ENCODE assay signal across 18 cellular contexts in genomic region chr10:124993345-124993708, GRCh38. TPM values are rescaled to one million over a fixed set of nuclear protein-coding genes. Genes with fewer than 3 reads are reported as not detected.
DNase-seq lines count a peak whose midpoint lies in the region; ATAC-seq, FAIRE-seq and TF ChIP-seq lines count a peak whose summit lies in the region.
"Had no signal": no experiment of that assay in that cellular context is flagged by ENCODE, and none has a peak within 500 bp of the region (broad histone marks: within the 10 kb centered on the region; RNA-seq: fewer than 3 reads in every experiment).

No MANE protein-coding gene starts in this region.

- peaks cover 22% of the 10 kb centered on the region for H3K36me3 Mint-ChIP-seq in astrocyte (ENCODE audit: low read depth, unreplicated experiment)
- peaks cover 84% of the 10 kb centered on the region for H3K36me3 Mint-ChIP-seq in nephron progenitor cell (ENCODE audit: low read depth)

- FAIRE-seq in astrocyte (lab: Jason Lieb, UNC), result no peak
- FAIRE-seq: GM12892, H1 had no signal

- peaks cover 32% of the 10 kb centered on the region for H3K36me3 ChIP-seq in astrocyte (ENCODE audit: insufficient read depth, low read length)
- H3K36me3 ChIP-seq in tibial artery, result peaks cover 53 to 96% (median 74%) of the 10 kb centered on the region in 3 donors
- peaks cover 4% of the 10 kb centered on the region for H3K36me3 ChIP-seq in testis (ENCODE audit: low read depth, missing control alignments)
- H3K36me3 ChIP-seq in mesenchymal stem cell (ENCODE audit: control insufficient read depth in 1 of 2, insufficient read depth in 2 of 2, low read depth in 1 of 2, low read length in 2 of 2), result peaks cover 81 to 85% of the 10 kb centered on the region in 2 experiments

- H3K4me3 Mint-ChIP-seq in astrocyte (ENCODE audit: unreplicated experiment) (no peak overlapping the region), nephron progenitor cell (no peak overlapping the region)

- peaks cover 34% of the 10 kb centered on the region for H3K79me1 ChIP-seq in mesenchymal stem cell (replicated peaks; ENCODE audit: low read length, poor library complexity, severe bottlenecking)

- no peak overlapping the region for H4K8ac ChIP-seq in mesenchymal stem cell (ENCODE audit: low read length)

- H3K27me3 ChIP-seq in astrocyte (ENCODE audit: insufficient read depth, low read length) (no peaks in the 10 kb centered on the region), tibial artery (no peaks in the 10 kb centered on the region), testis (no peaks in the 10 kb centered on the region), mesenchymal stem cell (ENCODE audit: control insufficient read depth in 1 of 2, insufficient read depth in 1 of 2, low read length in 2 of 2) (no peaks in the 10 kb centered on the region)

- H3K27ac ChIP-seq in RWPE1 (peak overlapping the region; percentile 36), astrocyte (ENCODE audit: low read depth, low read length) (no peak overlapping the region), tibial artery (peak overlapping the region; percentile 26 to 34), testis (peak overlapping the region in 1 of 2 donors; percentile 37), mesenchymal stem cell (ENCODE audit: low read length, poor library complexity, severe bottlenecking) (no peak overlapping the region)
- H3K27ac ChIP-seq: PC-9 had no signal

- no peak overlapping the region for H3K4me3 ChIP-seq in astrocyte (ENCODE audit: insufficient read depth, low read depth, low read length)
- H3K4me3 ChIP-seq in tibial artery, result no peak overlapping the region
- no peak overlapping the region for H3K4me3 ChIP-seq in testis
- no peak overlapping the region for H3K4me3 ChIP-seq in mesenchymal stem cell (ENCODE audit: insufficient read depth in 1 of 2, low read depth in 1 of 2, low read length in 2 of 2)
- H3K4me3 ChIP-seq: PC-9 had no signal

- no peak overlapping the region for H2BK5ac ChIP-seq in mesenchymal stem cell (ENCODE audit: low read depth, low read length, poor library complexity, severe bottlenecking)

- H3K4me1 Mint-ChIP-seq in astrocyte (ENCODE audit: low read depth, unreplicated experiment) (no peaks in the 10 kb centered on the region), nephron progenitor cell (no peaks in the 10 kb centered on the region)

- no peak overlapping the region for H2BK120ac ChIP-seq in mesenchymal stem cell (ENCODE audit: low read depth, low read length)

- no peak for ATAC-seq in HG03280 (IDR thresholded peaks at IDR 0.05; ENCODE audit: unreplicated experiment)
- ATAC-seq: HepG2 had no signal

- H3K9ac ChIP-seq in astrocyte (ENCODE audit: low read length) (no peak overlapping the region), mesenchymal stem cell (ENCODE audit: low read length) (no peak overlapping the region)

- no peak overlapping the region for H3K4ac ChIP-seq in mesenchymal stem cell (ENCODE audit: low read depth in 1 of 2, low read length in 2 of 2)

- no peak overlapping the region for H3K18ac ChIP-seq in mesenchymal stem cell (ENCODE audit: low read depth in 1 of 2, low read length in 2 of 2)

- H3K4me2 ChIP-seq in astrocyte (ENCODE audit: low read length) (no peak overlapping the region), mesenchymal stem cell (ENCODE audit: low read length, poor library complexity, severe bottlenecking) (no peak overlapping the region)
- H3K4me2 ChIP-seq: PC-9 had no signal

- no peaks in the 10 kb centered on the region for H3K9me3 Mint-ChIP-seq in astrocyte (ENCODE audit: unreplicated experiment)
- no peaks in the 10 kb centered on the region for H3K9me3 Mint-ChIP-seq in nephron progenitor cell

- TF ChIP-seq CTCF in RWPE1 (conservative IDR thresholded peaks at IDR 0.05; ENCODE audit: low read depth) (no peak), astrocyte (IDR thresholded peaks at IDR 0.05; ENCODE audit: insufficient read depth, low read depth, low read length) (no peak), nephron progenitor cell (IDR thresholded peaks at IDR 0.05) (no peak), tibial artery (IDR thresholded peaks at IDR 0.05) (no peak), testis (IDR thresholded peaks at IDR 0.05) (no peak)

- 98 to 99% methylated on average over 4 of the region's 4 CpGs for WGBS in testis, 2 donors
- over 99% methylated on average over 4 of the region's 4 CpGs for WGBS in mesenchymal stem cell

- H3K27me3 Mint-ChIP-seq in astrocyte (ENCODE audit: low read depth, unreplicated experiment) (no peaks in the 10 kb centered on the region), nephron progenitor cell (ENCODE audit: low read depth, poor library complexity) (no peaks in the 10 kb centered on the region)

- H3K23ac ChIP-seq in mesenchymal stem cell (ENCODE audit: low read length in 2 of 2), result no peak overlapping the region

- no peaks in the 10 kb centered on the region for H3K4me1 ChIP-seq in astrocyte (ENCODE audit: insufficient read depth, low read length)
- peaks cover 0 to 41% (median 19%) of the 10 kb centered on the region in 4 donors for H3K4me1 ChIP-seq in tibial artery
- H3K4me1 ChIP-seq in testis, result peaks cover 3% of the 10 kb centered on the region
- peaks cover 4% of the 10 kb centered on the region for H3K4me1 ChIP-seq in mesenchymal stem cell (ENCODE audit: control insufficient read depth, insufficient read depth, low read depth, low read length)

- H3K9me3 ChIP-seq in astrocyte (ENCODE audit: insufficient read depth, low read depth, low read length) (no peaks in the 10 kb centered on the region), tibial artery (no peaks in the 10 kb centered on the region), testis (no peaks in the 10 kb centered on the region), mesenchymal stem cell (ENCODE audit: control insufficient read depth, low read length) (no peaks in the 10 kb centered on the region)

- intact Hi-C loops in tibial artery (cut with DNase I; ENCODE audit: low total_unique reads), result loop anchor here (10.0 kb wide), 2 partner anchors 351 to 721 kb away; partner anchors contain the start of gene EDRF1
- intact Hi-C loops in testis (cut with DNase I; ENCODE audit: low total_unique reads), result no loop called here

- CTCF ChIA-PET in RWPE1 (lab: Yijun Ruan, JAX), result interaction anchor here (0.6 to 1.2 kb wide), 2 partner anchors 16 to 148 kb away, joined by 3 read pairs; no protein-coding TSS in a partner anchor

- peaks cover 15% of the 10 kb centered on the region for H3K79me2 ChIP-seq in astrocyte (ENCODE audit: insufficient read depth, low read length)

- H2AK5ac ChIP-seq in mesenchymal stem cell (ENCODE audit: low read length, severe bottlenecking), result no peak overlapping the region

- H2AFZ ChIP-seq in astrocyte (ENCODE audit: low read depth, low read length), result no peak overlapping the region
- no peak overlapping the region for H2AFZ ChIP-seq in mesenchymal stem cell (ENCODE audit: low read depth, low read length)
- H2AFZ ChIP-seq: PC-9 had no signal

- no peak overlapping the region for H2BK15ac ChIP-seq in mesenchymal stem cell (ENCODE audit: low read depth, poor library complexity, severe bottlenecking)

- H4K91ac ChIP-seq in mesenchymal stem cell (ENCODE audit: low read length), result no peak overlapping the region

- H3K14ac ChIP-seq in mesenchymal stem cell (ENCODE audit: low read length in 2 of 2), result no peak overlapping the region

- no peak for TF ChIP-seq POLR2A in testis (IDR thresholded peaks at IDR 0.05)

- POLR2A ChIA-PET in RWPE1 (lab: Yijun Ruan, JAX; ENCODE audit: low non-redundant PET), result no interaction called here

- H3K27ac Mint-ChIP-seq in astrocyte (ENCODE audit: unreplicated experiment) (peak overlapping the region; percentile 53), nephron progenitor cell (peak overlapping the region; percentile 58)

- DNase-seq in RWPE1 (ENCODE audit: low spot score), result no peak
- DNase-seq in astrocyte (ENCODE audit: low read depth), result no peak
- no peak for DNase-seq in nephron progenitor cell
- no peak for DNase-seq in tibial artery
- no peak for DNase-seq in testis
- DNase-seq in mesenchymal stem cell, result no peak
- DNase-seq: COR-L47, DMS153, KG1, NCI-H1092, NCI-H146, NCI-H2081 treated with DMSO at 0.1 percent for 48 hours, NCI-H510A treated with DMSO at 0.1 percent for 48 hours, PC-9 had no signal

- peaks cover 63% of the 10 kb centered on the region for H4K20me1 ChIP-seq in astrocyte (ENCODE audit: insufficient read depth, low read length)

- H2BK12ac ChIP-seq in mesenchymal stem cell (ENCODE audit: low read length in 2 of 2), result no peak overlapping the region

RNA-seq across cellular contexts. Expression of gene ZRANB1, which starts 51.4 kb away (rescaled TPM):
- 24.5 and 24.9 TPM in 2 replicates for total RNA-seq in astrocyte
- total RNA-seq in testis, result 10 to 100 TPM; 38.7 to 46.7 TPM
- 37.9 TPM for polyA plus RNA-seq in testis (ENCODE audit: insufficient read depth, low read depth, low replicate concordance)
- polyA plus RNA-seq in mesenchymal stem cell (2013, experiment 1 of 2), result 17.5 TPM
- polyA plus RNA-seq in mesenchymal stem cell (2013, experiment 2 of 2), result 18.6 TPM

Comparison
In these comparisons a context has a peak if more than half of its experiments do, and no peak if none do; other contexts are left out.
1. H3K27ac ChIP-seq: peak in RWPE1 (single experiment) and tibial artery (2 of 2); none in astrocyte (single experiment) and mesenchymal stem cell (single experiment).